11 cellular contexts compared by ENCODE assay signal in genomic region chr12:5889381-5890047, GRCh38. TPM values are rescaled to one million over a fixed set of nuclear protein-coding genes. Genes with fewer than 3 reads are reported as not detected.
DNase-seq lines count a peak whose midpoint lies in the region; ATAC-seq and TF ChIP-seq lines count a peak whose summit lies in the region.
"Had no signal": no experiment of that assay in that cellular context is flagged by ENCODE, and none has a peak within 500 bp of the region (broad histone marks: within the 10 kb centered on the region; RNA-seq: fewer than 3 reads in every experiment).

No MANE protein-coding gene starts in this region.

- peaks cover 4% of the 10 kb centered on the region for H3K9me3 ChIP-seq in WERI-Rb-1 (ENCODE audit: severe bottlenecking)
- H3K9me3 ChIP-seq in CD4-positive, alpha-beta memory T cell (ENCODE audit: control insufficient read depth in 1 of 2, low read length in 2 of 2), result no peaks in the 10 kb centered on the region
- H3K9me3 ChIP-seq: lower lobe of right lung, stomach had no signal

- ATAC-seq in activated CD4-positive, alpha-beta T cell treated with anti-CD3 and anti-CD28 coated beads for 36 hours, result no peak
- ATAC-seq: lower lobe of right lung had no signal

- H3K4me1 Mint-ChIP-seq in activated CD4-positive, alpha-beta T cell treated with anti-CD3 and anti-CD28 coated beads for 36 hours, result peaks cover 5% of the 10 kb centered on the region
- peaks cover 4 to 14% (median 5%) of the 10 kb centered on the region in 4 donors for H3K4me1 Mint-ChIP-seq in CD4-positive, alpha-beta memory T cell

- TF ChIP-seq CTCF in WERI-Rb-1 (IDR thresholded peaks at IDR 0.05; ENCODE audit: low read depth, low read length), result peak; percentile 24; the same call in 1 of the 2 replicates

- CTCF ChIA-PET in activated CD4-positive, alpha-beta T cell treated with anti-CD3 and anti-CD28 coated beads for 36 hours (lab: Charles Lee), result no interaction called here
- CTCF ChIA-PET in CD4-positive, alpha-beta memory T cell (lab: Charles Lee; ENCODE audit: partially characterized antibody), result no interaction called here

- no peak overlapping the region for H3K4me3 ChIP-seq in Jurkat, Clone E6-1 (ENCODE audit: low read length)
- H3K4me3 ChIP-seq in WERI-Rb-1 (ENCODE audit: low read depth, low read length), result no peak overlapping the region
- H3K4me3 ChIP-seq in CD4-positive, alpha-beta memory T cell (ENCODE audit: low read length in 2 of 2), result no peak overlapping the region
- H3K4me3 ChIP-seq: lower lobe of right lung, stomach had no signal

- peak; percentile 59 for DNase-seq in activated CD4-positive, alpha-beta T cell treated with anti-CD3 and anti-CD28 coated beads for 36 hours
- DNase-seq in activated CD4-positive, alpha-beta T cell treated with anti-CD3 and anti-CD28 coated beads for 1 hour, result no peak
- DNase-seq in Jurkat, Clone E6-1 (ENCODE audit: low read depth, low spot score), result peak; percentile 27
- DNase-seq in WERI-Rb-1, result peak; percentile 44
- peak; percentile 44 for DNase-seq in stimulated activated CD4-positive, alpha-beta T cell treated with anti-CD3 and anti-CD28 coated beads, Interleukin-1b, Interleukin-23, amount 100 ng/mL, for 48 hours
- no peak for DNase-seq in CD4-positive, alpha-beta memory T cell
- no peak for DNase-seq in SHP77 treated with DMSO at 0.1 percent for 48 hours (lab: John Stamatoyannopoulos, UW)
- DNase-seq in C1 segment of cervical spinal cord (lab: John Stamatoyannopoulos, UW), result no peak
- DNase-seq: lower lobe of right lung, NCI-H1092 treated with DMSO at 0.1 percent for 48 hours, stomach had no signal

- H3K4me3 Mint-ChIP-seq in activated CD4-positive, alpha-beta T cell treated with anti-CD3 and anti-CD28 coated beads for 36 hours, result no peak overlapping the region
- H3K4me3 Mint-ChIP-seq in CD4-positive, alpha-beta memory T cell, result peak overlapping the region in 2 of 8 donors; percentile 13 to 22

- H3K4me1 ChIP-seq in CD4-positive, alpha-beta memory T cell (ENCODE audit: insufficient read depth, low read length), result no peaks in the 10 kb centered on the region
- H3K4me1 ChIP-seq: lower lobe of right lung, stomach had no signal

- POLR2A ChIA-PET in activated CD4-positive, alpha-beta T cell treated with anti-CD3 and anti-CD28 coated beads for 36 hours (lab: Charles Lee), result no interaction called here
- POLR2A ChIA-PET in CD4-positive, alpha-beta memory T cell (lab: Charles Lee; ENCODE audit: partially characterized antibody), result no interaction called here

- no peaks in the 10 kb centered on the region for H3K27me3 ChIP-seq in WERI-Rb-1 (ENCODE audit: insufficient read depth, low read depth, severe bottlenecking)
- H3K27me3 ChIP-seq in CD4-positive, alpha-beta memory T cell (ENCODE audit: insufficient read depth, low read length), result no peaks in the 10 kb centered on the region

- no peak overlapping the region for H3K27ac Mint-ChIP-seq in activated CD4-positive, alpha-beta T cell treated with anti-CD3 and anti-CD28 coated beads for 36 hours
- H3K27ac Mint-ChIP-seq in CD4-positive, alpha-beta memory T cell, result no peak overlapping the region

- peaks cover 25% of the 10 kb centered on the region for H3K27me3 Mint-ChIP-seq in activated CD4-positive, alpha-beta T cell treated with anti-CD3 and anti-CD28 coated beads for 36 hours
- H3K27me3 Mint-ChIP-seq in CD4-positive, alpha-beta memory T cell, result peaks cover 33 to 36% of the 10 kb centered on the region in 2 donors

- no peaks in the 10 kb centered on the region for H3K9me3 Mint-ChIP-seq in activated CD4-positive, alpha-beta T cell treated with anti-CD3 and anti-CD28 coated beads for 36 hours (ENCODE audit: low read depth)
- H3K9me3 Mint-ChIP-seq in CD4-positive, alpha-beta memory T cell, result peaks cover 0 to 11% (median 4%) of the 10 kb centered on the region in 8 donors

- H3K27ac ChIP-seq in WERI-Rb-1, result no peak overlapping the region
- no peak overlapping the region for H3K27ac ChIP-seq in CD4-positive, alpha-beta memory T cell (ENCODE audit: low read depth, low read length)
- H3K27ac ChIP-seq: lower lobe of right lung, stomach had no signal

- intact Hi-C loops in activated CD4-positive, alpha-beta T cell treated with anti-CD3 and anti-CD28 coated beads for 36 hours (cut with DNase I, micrococcal nuclease), result no loop called here
- intact Hi-C loops in CD4-positive, alpha-beta memory T cell (cut with micrococcal nuclease), result no loop called here

- H3K36me3 ChIP-seq in WERI-Rb-1, result peaks cover 6% of the 10 kb centered on the region
- no peaks in the 10 kb centered on the region for H3K36me3 ChIP-seq in CD4-positive, alpha-beta memory T cell (ENCODE audit: insufficient read depth, low read length)
- H3K36me3 ChIP-seq: lower lobe of right lung, stomach had no signal

- no peaks in the 10 kb centered on the region for H3K36me3 Mint-ChIP-seq in activated CD4-positive, alpha-beta T cell treated with anti-CD3 and anti-CD28 coated beads for 36 hours (ENCODE audit: low read depth)
- no peaks in the 10 kb centered on the region for H3K36me3 Mint-ChIP-seq in CD4-positive, alpha-beta memory T cell

RNA-seq across cellular contexts. Expression of gene ANO2, which starts 55.5 kb away (rescaled TPM):
- total RNA-seq in activated CD4-positive, alpha-beta T cell treated with anti-CD3 and anti-CD28 coated beads for 36 hours, result not detected
- polyA plus RNA-seq in Jurkat, Clone E6-1 (2012; ENCODE audit: insufficient read depth, insufficient read length), result not detected
- total RNA-seq in CD4-positive, alpha-beta memory T cell, result not detected
- not detected for polyA plus RNA-seq in CD4-positive, alpha-beta memory T cell

Comparison
In these comparisons a context has a peak if more than half of its experiments do, and no peak if none do; other contexts are left out.
1. DNase-seq: peak in activated CD4-positive, alpha-beta T cell treated with anti-CD3 and anti-CD28 coated beads for 36 hours (single experiment), Jurkat, Clone E6-1 (single experiment), WERI-Rb-1 (single experiment) and stimulated activated CD4-positive, alpha-beta T cell treated with anti-CD3 and anti-CD28 coated beads, Interleukin-1b, Interleukin-23, amount 100 ng/mL, for 48 hours (single experiment); none in activated CD4-positive, alpha-beta T cell treated with anti-CD3 and anti-CD28 coated beads for 1 hour (single experiment), CD4-positive, alpha-beta memory T cell (0 of 5), SHP77 treated with DMSO at 0.1 percent for 48 hours (single experiment) and C1 segment of cervical spinal cord (0 of 14).